In the genomic region with DNA sequence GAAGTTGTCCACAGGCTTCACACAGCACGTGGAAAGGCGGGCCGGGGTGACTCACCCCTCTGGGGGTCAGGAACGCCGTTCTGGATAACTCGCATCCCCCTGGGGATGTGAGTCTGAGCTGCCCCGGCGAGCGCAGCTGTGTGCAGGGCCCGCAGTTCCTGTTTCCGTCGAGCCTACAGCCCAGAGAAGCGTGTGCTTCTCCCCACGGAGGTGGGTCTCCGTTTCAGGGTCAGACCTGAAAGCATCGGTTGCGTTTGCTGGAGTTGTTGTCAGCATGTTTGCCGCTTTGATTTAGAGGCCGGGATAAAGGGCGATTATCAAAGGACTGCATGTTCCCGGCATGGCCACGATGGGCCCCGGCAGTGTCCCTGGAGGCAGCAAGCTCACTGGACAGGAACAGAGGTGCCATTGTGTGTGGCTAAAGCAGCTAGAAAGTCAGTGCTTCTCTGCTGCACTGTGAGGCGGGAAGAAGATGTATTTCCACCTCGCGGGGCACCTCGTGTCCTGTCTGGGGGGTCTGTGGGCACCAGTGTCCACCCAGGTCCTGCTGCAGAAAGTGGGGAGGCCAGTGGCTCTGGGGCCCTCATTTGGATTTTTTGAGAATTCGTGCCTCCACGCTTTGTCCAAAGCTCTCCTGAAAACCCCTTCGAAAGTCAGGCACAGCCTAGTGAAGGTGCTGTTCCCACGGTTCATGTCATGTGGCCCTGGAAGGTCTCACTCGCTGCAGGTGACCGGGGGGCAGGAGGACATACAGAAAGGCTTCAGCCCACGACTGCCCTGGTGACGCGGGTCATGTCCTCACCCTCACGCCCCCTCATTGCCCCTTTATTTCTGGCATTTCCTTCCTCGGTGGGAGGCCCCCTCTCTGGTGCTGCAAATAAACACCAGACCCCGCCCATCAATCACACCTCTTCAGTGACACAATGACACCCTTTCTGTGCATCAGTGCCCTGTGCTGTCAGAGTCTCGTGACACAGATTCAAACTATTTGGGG, we compare ENCODE assay signal across 1 cellular context.
A peak's percentile ranks its signal among the peaks of the same experiment; 100 is the strongest.
TF ChIP-seq lines count a peak whose summit lies in the region.

No MANE protein-coding gene starts in this region.

TF ChIP-seq in HepG2, 621 proteins besides CTCF, POLR2A, EP300 and RAD21 (continued from another document and continues in another):
- TF ChIP-seq ZSCAN22 (CRISPR knock-in tag; IDR thresholded peaks at IDR 0.05) (no peak), ETS1 (CRISPR knock-in tag; IDR thresholded peaks at IDR 0.05) (no peak; the same call in 1 of the 2 replicates), TRIM22 (IDR thresholded peaks at IDR 0.05) (no peak), TFE3 (CRISPR knock-in tag; IDR thresholded peaks at IDR 0.05) (peak; percentile 30; the same call in 1 of the 2 replicates), HMGXB3 (CRISPR knock-in tag; IDR thresholded peaks at IDR 0.05; ENCODE audit: borderline replicate concordance) (no peak), CHD4 (IDR thresholded peaks at IDR 0.05; ENCODE audit: borderline replicate concordance, low read length) (no peak), NKX3-1 (CRISPR knock-in tag; IDR thresholded peaks at IDR 0.05) (no peak), MXI1 (IDR thresholded peaks at IDR 0.05; ENCODE audit: borderline replicate concordance, low read depth, low read length) (0 out of 3 replicates have a peak, but pooled peaks have one; percentile 5), ZNF326 (CRISPR knock-in tag; IDR thresholded peaks at IDR 0.05; ENCODE audit: borderline replicate concordance) (no peak), CSRNP2 (CRISPR knock-in tag; conservative IDR thresholded peaks at IDR 0.05; ENCODE audit: low read depth) (no peak), MYNN (CRISPR knock-in tag; IDR thresholded peaks at IDR 0.05; ENCODE audit: low read depth) (no peak), ZNF691 (CRISPR knock-in tag; IDR thresholded peaks at IDR 0.05; ENCODE audit: borderline replicate concordance, low read depth) (peak; percentile 42; the same call in 1 of the 2 replicates), PRPF4 (IDR thresholded peaks at IDR 0.05; ENCODE audit: low read depth, low read length, poor library complexity, severe bottlenecking) (no peak), POLR2AphosphoS2 (IDR thresholded peaks at IDR 0.05; ENCODE audit: low read depth, low read length) (no peak), KDM5A (IDR thresholded peaks at IDR 0.05; ENCODE audit: borderline replicate concordance, low read length) (no peak), CCAR2 (optimal IDR thresholded peaks at IDR 0.05; ENCODE audit: low read depth, low read length) (no peak), ZNF713 (CRISPR knock-in tag; IDR thresholded peaks at IDR 0.05) (no peak)
- TF ChIP-seq, protein P1, sequence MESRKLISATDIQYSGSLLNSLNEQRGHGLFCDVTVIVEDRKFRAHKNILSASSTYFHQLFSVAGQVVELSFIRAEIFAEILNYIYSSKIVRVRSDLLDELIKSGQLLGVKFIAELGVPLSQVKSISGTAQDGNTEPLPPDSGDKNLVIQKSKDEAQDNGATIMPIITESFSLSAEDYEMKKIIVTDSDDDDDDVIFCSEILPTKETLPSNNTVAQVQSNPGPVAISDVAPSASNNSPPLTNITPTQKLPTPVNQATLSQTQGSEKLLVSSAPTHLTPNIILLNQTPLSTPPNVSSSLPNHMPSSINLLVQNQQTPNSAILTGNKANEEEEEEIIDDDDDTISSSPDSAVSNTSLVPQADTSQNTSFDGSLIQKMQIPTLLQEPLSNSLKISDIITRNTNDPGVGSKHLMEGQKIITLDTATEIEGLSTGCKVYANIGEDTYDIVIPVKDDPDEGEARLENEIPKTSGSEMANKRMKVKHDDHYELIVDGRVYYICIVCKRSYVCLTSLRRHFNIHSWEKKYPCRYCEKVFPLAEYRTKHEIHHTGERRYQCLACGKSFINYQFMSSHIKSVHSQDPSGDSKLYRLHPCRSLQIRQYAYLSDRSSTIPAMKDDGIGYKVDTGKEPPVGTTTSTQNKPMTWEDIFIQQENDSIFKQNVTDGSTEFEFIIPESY (CRISPR knock-in tag; IDR thresholded peaks at IDR 0.05) = no peak
- TF ChIP-seq, protein P2, sequence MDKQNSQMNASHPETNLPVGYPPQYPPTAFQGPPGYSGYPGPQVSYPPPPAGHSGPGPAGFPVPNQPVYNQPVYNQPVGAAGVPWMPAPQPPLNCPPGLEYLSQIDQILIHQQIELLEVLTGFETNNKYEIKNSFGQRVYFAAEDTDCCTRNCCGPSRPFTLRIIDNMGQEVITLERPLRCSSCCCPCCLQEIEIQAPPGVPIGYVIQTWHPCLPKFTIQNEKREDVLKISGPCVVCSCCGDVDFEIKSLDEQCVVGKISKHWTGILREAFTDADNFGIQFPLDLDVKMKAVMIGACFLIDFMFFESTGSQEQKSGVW (CRISPR knock-in tag; IDR thresholded peaks at IDR 0.05; ENCODE audit: borderline replicate concordance) = no peak
- TF ChIP-seq, protein P3, sequence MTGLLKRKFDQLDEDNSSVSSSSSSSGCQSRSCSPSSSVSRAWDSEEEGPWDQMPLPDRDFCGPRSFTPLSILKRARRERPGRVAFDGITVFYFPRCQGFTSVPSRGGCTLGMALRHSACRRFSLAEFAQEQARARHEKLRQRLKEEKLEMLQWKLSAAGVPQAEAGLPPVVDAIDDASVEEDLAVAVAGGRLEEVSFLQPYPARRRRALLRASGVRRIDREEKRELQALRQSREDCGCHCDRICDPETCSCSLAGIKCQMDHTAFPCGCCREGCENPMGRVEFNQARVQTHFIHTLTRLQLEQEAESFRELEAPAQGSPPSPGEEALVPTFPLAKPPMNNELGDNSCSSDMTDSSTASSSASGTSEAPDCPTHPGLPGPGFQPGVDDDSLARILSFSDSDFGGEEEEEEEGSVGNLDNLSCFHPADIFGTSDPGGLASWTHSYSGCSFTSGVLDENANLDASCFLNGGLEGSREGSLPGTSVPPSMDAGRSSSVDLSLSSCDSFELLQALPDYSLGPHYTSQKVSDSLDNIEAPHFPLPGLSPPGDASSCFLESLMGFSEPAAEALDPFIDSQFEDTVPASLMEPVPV (CRISPR knock-in tag; IDR thresholded peaks at IDR 0.05) = no peak
